In genomic region chr1:117324357-117324756, GRCh38 we compare ENCODE assay signal across 1 cellular context.
TF ChIP-seq lines count a peak whose summit lies in the region.

No MANE protein-coding gene starts in this region.

TF ChIP-seq in HepG2, 621 proteins besides CTCF, POLR2A, EP300 and RAD21 (continued from another document):
- no peak for TF ChIP-seq HIC2 (CRISPR knock-in tag; IDR thresholded peaks at IDR 0.05; ENCODE audit: low read depth)
